ENCODE assay signal across 19 cellular contexts in genomic region chr16:49515016-49515415, GRCh38.
DNase-seq lines count a peak whose midpoint lies in the region; ATAC-seq and TF ChIP-seq lines count a peak whose summit lies in the region.
"Had no signal": no experiment of that assay in that cellular context is flagged by ENCODE, and none has a peak within 500 bp of the region (broad histone marks: within the 10 kb centered on the region; RNA-seq: fewer than 3 reads in every experiment).

No MANE protein-coding gene starts in this region.

- H3K4me3 Mint-ChIP-seq in brain, result peak overlapping the region in 1 of 5 experiments; percentile 61
- H3K4me3 Mint-ChIP-seq in activated naive CD4-positive, alpha-beta T cell treated with anti-CD3 and anti-CD28 coated beads, Interleukin-2, amount 10 ng/mL, durations not matched to agents 7 days and 5 days, result no peak overlapping the region
- H3K4me3 Mint-ChIP-seq: B cell; CD4-positive, alpha-beta memory T cell; HFFc6 had no signal

- H3K36me3 ChIP-seq in BLaER1 (peaks cover 30% of the 10 kb centered on the region), neuronal stem cell (replicated peaks in 1 of 2; ENCODE audit: control insufficient read depth in 2 of 2, insufficient read depth in 2 of 2, low read length in 2 of 2) (peaks cover 3 to 55% of the 10 kb centered on the region in 2 donors), upper lobe of right lung (no peaks in the 10 kb centered on the region), BE2C (no peaks in the 10 kb centered on the region)
- H3K36me3 ChIP-seq: HAP-1 had no signal

- no peak overlapping the region for H2BK12ac ChIP-seq in neuronal stem cell (ENCODE audit: low read length)

- H3K27me3 ChIP-seq in BLaER1, result no peaks in the 10 kb centered on the region
- no peaks in the 10 kb centered on the region for H3K27me3 ChIP-seq in neuronal stem cell (ENCODE audit: control insufficient read depth in 3 of 3, insufficient read depth in 3 of 3, low read depth in 1 of 3, low read length in 3 of 3)
- H3K27me3 ChIP-seq in upper lobe of right lung, result no peaks in the 10 kb centered on the region
- no peaks in the 10 kb centered on the region for H3K27me3 ChIP-seq in BE2C

- no peak overlapping the region for H4K91ac ChIP-seq in neuronal stem cell (ENCODE audit: low read depth, low read length, poor library complexity)

- DNase-seq in neuronal stem cell (ENCODE audit: low spot score), result no peak
- DNase-seq in upper lobe of right lung, result peak; percentile 20
- no peak for DNase-seq in activated naive CD4-positive, alpha-beta T cell treated with anti-CD3 and anti-CD28 coated beads, Interleukin-2, amount 10 ng/mL, durations not matched to agents 7 days and 5 days
- no peak for DNase-seq in NCI-H1417 treated with DMSO at 0.1 percent for 48 hours (lab: John Stamatoyannopoulos, UW)
- no peak for DNase-seq in BE2C
- DNase-seq: C1 segment of cervical spinal cord; Calu3; CD4-positive, alpha-beta memory T cell; COR-L47; DMS53; DMS79 treated with DMSO at 0.1 percent for 48 hours; GF-D8; GOT3; HFFc6 had no signal

- H3K4me3 ChIP-seq in BLaER1 (no peak overlapping the region), neuronal stem cell (ENCODE audit: low read length in 2 of 2) (no peak overlapping the region), upper lobe of right lung (no peak overlapping the region), BE2C (ENCODE audit: low read depth, low read length) (no peak overlapping the region)
- H3K4me3 ChIP-seq: HAP-1 had no signal

- WGBS in neuronal stem cell (ENCODE audit: extremely low coverage in 2 of 2, insufficient read length in 2 of 2, insufficient replicate concordance in 1 of 2), 2 donors, result no CpG with 5 or more reads among the region's 9 CpGs

- no peak overlapping the region for H2AFZ ChIP-seq in neuronal stem cell (ENCODE audit: low read length)

- no peak overlapping the region for H3K23ac ChIP-seq in neuronal stem cell (ENCODE audit: low read depth, low read length, poor library complexity)

- H3K4me2 ChIP-seq in BLaER1, result peak overlapping the region; percentile 7; the same call in 1 of the 2 replicates
- no peak overlapping the region for H3K4me2 ChIP-seq in neuronal stem cell (ENCODE audit: insufficient read depth, low read length, poor library complexity, severe bottlenecking)

- no peak overlapping the region for H3K18ac ChIP-seq in neuronal stem cell (ENCODE audit: low read length)

- H3K27ac ChIP-seq in BLaER1 (no peak overlapping the region), neuronal stem cell (replicated peaks; ENCODE audit: low read length) (no peak overlapping the region), upper lobe of right lung (no peak overlapping the region)
- H3K27ac ChIP-seq: 22Rv1 had no signal

- no peak overlapping the region for H2BK5ac ChIP-seq in neuronal stem cell (ENCODE audit: low read length)

- H3K4ac ChIP-seq in neuronal stem cell (ENCODE audit: low read length), result no peak overlapping the region

- TF ChIP-seq CTCF in brain (conservative IDR thresholded peaks at IDR 0.05), result no peak
- no peak for TF ChIP-seq CTCF in upper lobe of right lung (IDR thresholded peaks at IDR 0.05)
- no peak for TF ChIP-seq CTCF in BE2C (IDR thresholded peaks at IDR 0.05; ENCODE audit: low read depth, low read length)

- no peak overlapping the region for H3K9ac ChIP-seq in BLaER1
- H3K9ac ChIP-seq in neuronal stem cell (ENCODE audit: low read depth, low read length, poor library complexity), result no peak overlapping the region

- H2AK5ac ChIP-seq in neuronal stem cell (ENCODE audit: low read depth, low read length), result no peak overlapping the region

- peak overlapping the region in 3 of 5 experiments; percentile 50 to 93 (median 76) for H3K27ac Mint-ChIP-seq in brain
- H3K27ac Mint-ChIP-seq in activated naive CD4-positive, alpha-beta T cell treated with anti-CD3 and anti-CD28 coated beads, Interleukin-2, amount 10 ng/mL, durations not matched to agents 7 days and 5 days, result no peak overlapping the region
- H3K27ac Mint-ChIP-seq: B cell; CD4-positive, alpha-beta memory T cell; HFFc6 had no signal

- intact Hi-C loops in upper lobe of right lung (cut with DNase I), result no loop called here

- CTCF ChIA-PET in activated naive CD4-positive, alpha-beta T cell treated with anti-CD3 and anti-CD28 coated beads, Interleukin-2, amount 10 ng/mL, durations not matched to agents 7 days and 5 days (lab: Charles Lee), result interaction anchor here (1.4 kb wide), 1 partner anchor 10 kb away, joined by 4 read pairs; no protein-coding TSS in a partner anchor

- peaks cover 19% of the 10 kb centered on the region for H3K27me3 Mint-ChIP-seq in brain
- peaks cover 8% of the 10 kb centered on the region for H3K27me3 Mint-ChIP-seq in activated naive CD4-positive, alpha-beta T cell treated with anti-CD3 and anti-CD28 coated beads, Interleukin-2, amount 10 ng/mL, durations not matched to agents 7 days and 5 days
- H3K27me3 Mint-ChIP-seq: B cell had no signal

- no peaks in the 10 kb centered on the region for H3K79me1 ChIP-seq in neuronal stem cell (ENCODE audit: low read depth, low read length)

- H3K4me1 ChIP-seq in BLaER1 (peaks cover 43% of the 10 kb centered on the region), neuronal stem cell (ENCODE audit: control insufficient read depth in 2 of 2, insufficient read depth in 1 of 2, low read depth in 1 of 2, low read length in 2 of 2) (no peaks in the 10 kb centered on the region), upper lobe of right lung (no peaks in the 10 kb centered on the region), BE2C (0 out of 2 replicates have a peak, but pooled peaks cover 2% of the 10 kb centered on the region)
- H3K4me1 ChIP-seq: HAP-1 had no signal

- H2BK120ac ChIP-seq in neuronal stem cell (ENCODE audit: low read depth, low read length), result no peak overlapping the region

- no peak overlapping the region for H2BK15ac ChIP-seq in neuronal stem cell (ENCODE audit: low read length)

- peaks cover 8% of the 10 kb centered on the region for H3K36me3 Mint-ChIP-seq in brain
- no peaks in the 10 kb centered on the region for H3K36me3 Mint-ChIP-seq in activated naive CD4-positive, alpha-beta T cell treated with anti-CD3 and anti-CD28 coated beads, Interleukin-2, amount 10 ng/mL, durations not matched to agents 7 days and 5 days
- H3K36me3 Mint-ChIP-seq: CD4-positive, alpha-beta memory T cell had no signal

- H3K9me3 ChIP-seq in BLaER1, result no peaks in the 10 kb centered on the region
- H3K9me3 ChIP-seq in neuronal stem cell (replicated peaks in 1 of 2; ENCODE audit: control insufficient read depth in 2 of 2, insufficient read depth in 1 of 2, low read depth in 1 of 2, low read length in 2 of 2), result no peaks in the 10 kb centered on the region
- no peaks in the 10 kb centered on the region for H3K9me3 ChIP-seq in upper lobe of right lung
- H3K9me3 ChIP-seq in BE2C, result no peaks in the 10 kb centered on the region
- H3K9me3 ChIP-seq: HAP-1 had no signal

- H4K20me1 ChIP-seq in BLaER1, result no peaks in the 10 kb centered on the region; the same call in 1 of the 2 replicates

- peak overlapping the region; percentile 14 for H3K14ac ChIP-seq in neuronal stem cell (ENCODE audit: low read length)

- H3K4me1 Mint-ChIP-seq in brain, result peaks cover 58% of the 10 kb centered on the region
- no peaks in the 10 kb centered on the region for H3K4me1 Mint-ChIP-seq in activated naive CD4-positive, alpha-beta T cell treated with anti-CD3 and anti-CD28 coated beads, Interleukin-2, amount 10 ng/mL, durations not matched to agents 7 days and 5 days
- H3K4me1 Mint-ChIP-seq: B cell; CD4-positive, alpha-beta memory T cell had no signal

- no peak for ATAC-seq in upper lobe of right lung

- no peaks in the 10 kb centered on the region for H3K9me3 Mint-ChIP-seq in brain
- no peaks in the 10 kb centered on the region for H3K9me3 Mint-ChIP-seq in activated naive CD4-positive, alpha-beta T cell treated with anti-CD3 and anti-CD28 coated beads, Interleukin-2, amount 10 ng/mL, durations not matched to agents 7 days and 5 days

- no peak overlapping the region for H4K8ac ChIP-seq in neuronal stem cell (ENCODE audit: low read depth, low read length)
